Comparison of ENCODE assay signal across 24 cellular contexts in the genomic region with DNA sequence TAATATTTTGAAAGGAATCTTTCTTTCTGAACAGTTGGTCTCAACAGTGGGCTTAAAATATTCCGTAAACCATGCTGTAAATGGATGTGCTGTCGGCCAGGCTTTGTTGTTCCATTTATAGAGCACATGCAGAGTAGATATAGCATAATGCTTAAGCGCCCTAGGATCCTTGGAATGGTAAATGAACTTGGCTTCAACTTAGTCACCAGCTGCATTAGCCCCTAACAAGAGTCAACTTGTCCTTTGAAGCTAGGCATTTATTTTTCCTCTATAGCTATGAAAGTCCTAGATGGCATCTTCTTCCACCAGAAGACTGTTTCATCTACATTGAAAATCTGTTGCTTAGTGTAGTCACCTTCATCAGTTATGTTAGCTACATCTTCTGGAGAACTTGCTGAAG.
"Had no signal": no experiment of that assay in that cellular context is flagged by ENCODE, and none has a peak within 500 bp of the region (broad histone marks: within the 10 kb centered on the region; RNA-seq: fewer than 3 reads in every experiment).

No MANE protein-coding gene starts in this region.

- H3K36me3 Mint-ChIP-seq: natural killer cell; stimulated activated effector memory CD8-positive, alpha-beta T cell treated with anti-CD3 and anti-CD28 coated beads, Interleukin-12 subunit alpha, Interleukin-12 subunit beta, amount 100 ng/mL, for 72 hours had no signal

- H3K27ac Mint-ChIP-seq: activated B cell treated with CpG ODN at 0.5 μM for 24 hours; activated naive CD4-positive, alpha-beta T cell treated with anti-CD3 and anti-CD28 coated beads, Interleukin-2, amount 50 U/mL, for 72 hours; brain; effector memory CD8-positive, alpha-beta T cell; natural killer cell; neural progenitor cell; stimulated activated effector memory CD8-positive, alpha-beta T cell treated with anti-CD3 and anti-CD28 coated beads, Interleukin-12 subunit alpha, Interleukin-12 subunit beta, amount 100 ng/mL, for 72 hours had no signal

- H3K27me3 Mint-ChIP-seq: activated B cell treated with CpG ODN at 0.5 μM for 24 hours had no signal

- DNase-seq: activated B cell treated with CpG ODN at 0.5 μM for 24 hours; activated T-cell treated with anti-CD3 and anti-CD28 coated beads for 4 hours; adrenal gland; aorta; dorsolateral prefrontal cortex; effector memory CD8-positive, alpha-beta T cell; head of caudate nucleus; hippocampal formation; mesendoderm; natural killer cell; occipital lobe; psoas muscle; sigmoid colon; small intestine; stimulated activated CD4-positive, alpha-beta T cell treated with anti-CD3 and anti-CD28 coated beads, Interleukin-4, amount 100 ng/mL, for 24 hours; stomach; thyroid gland; upper lobe of left lung had no signal

- H3K4me3 Mint-ChIP-seq: activated B cell treated with CpG ODN at 0.5 μM for 24 hours; activated T-helper 1 cell treated with anti-CD3 and anti-CD28 coated beads, Interleukin-12 subunit alpha, Interleukin-12 subunit beta, Interleukin-2, Interleukin-4 antibody, amounts not matched to agents 30 ng/mL and 10 ng/mL and 1 ng/mL, durations not matched to agents 14 hours and 24 hours and 36 hours; brain; effector memory CD8-positive, alpha-beta T cell; natural killer cell; neural progenitor cell; stimulated activated effector memory CD8-positive, alpha-beta T cell treated with anti-CD3 and anti-CD28 coated beads, Interleukin-12 subunit alpha, Interleukin-12 subunit beta, amount 100 ng/mL, for 72 hours had no signal

- H3K9me3 Mint-ChIP-seq: activated B cell treated with CpG ODN at 0.5 μM for 24 hours; activated naive CD4-positive, alpha-beta T cell treated with anti-CD3 and anti-CD28 coated beads, Interleukin-2, amount 50 U/mL, for 72 hours; activated T-helper 1 cell treated with anti-CD3 and anti-CD28 coated beads, Interleukin-12 subunit alpha, Interleukin-12 subunit beta, Interleukin-2, Interleukin-4 antibody, amounts not matched to agents 30 ng/mL and 10 ng/mL and 1 ng/mL, durations not matched to agents 14 hours and 24 hours and 36 hours; effector memory CD8-positive, alpha-beta T cell; natural killer cell; neural progenitor cell; stimulated activated effector memory CD8-positive, alpha-beta T cell treated with anti-CD3 and anti-CD28 coated beads, Interleukin-12 subunit alpha, Interleukin-12 subunit beta, amount 100 ng/mL, for 72 hours; T-helper 2 cell treated with Interferon-gamma antibody and Interleukin-4, amounts not matched to agents 5 μg/mL and 100 μg/mL, for 36 hours had no signal

- H3K4me1 Mint-ChIP-seq: natural killer cell had no signal

- FAIRE-seq: small intestine had no signal

- ATAC-seq: effector memory CD8-positive, alpha-beta T cell; natural killer cell; psoas muscle had no signal
